25 cellular contexts compared by ENCODE assay signal in genomic region chr4:125358453-125358852, GRCh38. TPM values are rescaled to one million over a fixed set of nuclear protein-coding genes. Genes with fewer than 3 reads are reported as not detected.
DNase-seq lines count a peak whose midpoint lies in the region; ATAC-seq, FAIRE-seq and TF ChIP-seq lines count a peak whose summit lies in the region.
"Had no signal": no experiment of that assay in that cellular context is flagged by ENCODE, and none has a peak within 500 bp of the region (broad histone marks: within the 10 kb centered on the region; RNA-seq: fewer than 3 reads in every experiment).

No MANE protein-coding gene starts in this region.

- peak overlapping the region; percentile 64; the same call in 1 of the 2 replicates for H3K27ac ChIP-seq in HUES64 (ENCODE audit: low read depth, low read length)
- H3K27ac ChIP-seq: PC-9 had no signal

- TF ChIP-seq CTCF in neural crest cell (conservative IDR thresholded peaks at IDR 0.05), result no peak

- peak overlapping the region; percentile 40 for H3K27ac Mint-ChIP-seq in neural crest cell (ENCODE audit: unreplicated experiment)
- H3K27ac Mint-ChIP-seq: HFFc6, IgD-negative memory B cell had no signal

- H3K4me3 ChIP-seq in HUES64 (ENCODE audit: low read length) (peak overlapping the region; percentile 24; the same call in 1 of the 2 replicates), iPS-15b (ENCODE audit: low read depth, low read length) (peak overlapping the region; percentile 30)
- H3K4me3 ChIP-seq: GM12878, HAP-1, PC-9 had no signal

- no peak for DNase-seq in neural crest cell (ENCODE audit: low read depth, low spot score)
- no peak for DNase-seq in amygdala (lab: John Stamatoyannopoulos, UW)
- DNase-seq in SIG-M5 (lab: John Stamatoyannopoulos, UW), result no peak
- DNase-seq in GM19239 (ENCODE audit: insufficient read length, low spot score), result no peak
- DNase-seq: Calu3, DMS153, GDM1, HFFc6, NCI-H1048, NCI-H1417, NCI-H1694, NCI-H2029 treated with DMSO at 0.1 percent for 48 hours, NCI-H446 treated with DMSO at 0.1 percent for 48 hours, NCI-H526, NCI-H82, PC-9, Right ventricle myocardium superior, SW 1271 had no signal

- H3K9me3 ChIP-seq in ES-I3 (ENCODE audit: control insufficient read depth, insufficient read depth, low read length) (no peaks in the 10 kb centered on the region), HUES64 (ENCODE audit: insufficient read depth, low read depth, low read length) (no peaks in the 10 kb centered on the region), iPS-15b (ENCODE audit: control insufficient read depth, insufficient read depth, low read length) (no peaks in the 10 kb centered on the region)
- H3K9me3 ChIP-seq: HAP-1 had no signal

- FAIRE-seq in GM19239 (lab: Jason Lieb, UNC), result no peak
- FAIRE-seq: GM12878 had no signal

- H3K4me3 Mint-ChIP-seq in neural crest cell, result no peak overlapping the region
- H3K4me3 Mint-ChIP-seq: HFFc6, IgD-negative memory B cell had no signal

- no peaks in the 10 kb centered on the region for H3K36me3 Mint-ChIP-seq in neural crest cell (ENCODE audit: low read depth)
- H3K36me3 Mint-ChIP-seq: IgD-negative memory B cell had no signal

- no peaks in the 10 kb centered on the region for H3K27me3 Mint-ChIP-seq in neural crest cell (ENCODE audit: low read depth)
- H3K27me3 Mint-ChIP-seq: IgD-negative memory B cell had no signal

- ATAC-seq in GM21717 (IDR thresholded peaks at IDR 0.05; ENCODE audit: unreplicated experiment), result no peak
- ATAC-seq: GM12878 had no signal

- WGBS in HUES64, result 51% methylated on average over 6 of the region's 6 CpGs

- H3K36me3 ChIP-seq in ES-I3 (ENCODE audit: insufficient read depth, low read length) (no peaks in the 10 kb centered on the region), HUES64 (ENCODE audit: insufficient read depth, low read length) (no peaks in the 10 kb centered on the region), iPS-15b (ENCODE audit: control insufficient read depth, insufficient read depth, low read length) (no peaks in the 10 kb centered on the region)
- H3K36me3 ChIP-seq: HAP-1 had no signal

- H3K27me3 ChIP-seq in HUES64 (ENCODE audit: insufficient read depth, low read length) (no peaks in the 10 kb centered on the region), iPS-15b (ENCODE audit: control insufficient read depth, insufficient read depth, low read length) (no peaks in the 10 kb centered on the region)

- H3K9ac ChIP-seq in ES-I3 (ENCODE audit: low read depth, low read length) (peak overlapping the region; percentile 12; the same call in 1 of the 2 replicates), HUES64 (ENCODE audit: low read depth, low read length) (no peak overlapping the region), iPS-15b (ENCODE audit: low read depth, low read length) (no peak overlapping the region)

- H3K9me3 Mint-ChIP-seq in neural crest cell, result no peaks in the 10 kb centered on the region
- H3K9me3 Mint-ChIP-seq: HFFc6 had no signal

- peaks cover 40% of the 10 kb centered on the region for H3K4me1 Mint-ChIP-seq in neural crest cell
- H3K4me1 Mint-ChIP-seq: IgD-negative memory B cell had no signal

- H3K4me1 ChIP-seq in ES-I3 (ENCODE audit: insufficient read depth, low read length), result peaks cover 38% of the 10 kb centered on the region
- peaks cover 61% of the 10 kb centered on the region for H3K4me1 ChIP-seq in HUES64 (ENCODE audit: insufficient read depth, low read length)
- H3K4me1 ChIP-seq in iPS-15b (ENCODE audit: control insufficient read depth, insufficient read depth, low read length), result peaks cover 21% of the 10 kb centered on the region

RNA-seq across cellular contexts. Expression of gene FAT4, which starts 43.7 kb away (rescaled TPM):
- 4.2 TPM for polyA plus RNA-seq in HUES64 (2013, experiment 1 of 2)
- 4.2 TPM for polyA plus RNA-seq in HUES64 (2013, experiment 2 of 2)
- 26.0 and 26.6 TPM in 2 replicates for total RNA-seq in neural crest cell
- polyA plus RNA-seq: GM12878, IgD-negative memory B cell had no signal
